16 cellular contexts compared by ENCODE assay signal in the genomic region with DNA sequence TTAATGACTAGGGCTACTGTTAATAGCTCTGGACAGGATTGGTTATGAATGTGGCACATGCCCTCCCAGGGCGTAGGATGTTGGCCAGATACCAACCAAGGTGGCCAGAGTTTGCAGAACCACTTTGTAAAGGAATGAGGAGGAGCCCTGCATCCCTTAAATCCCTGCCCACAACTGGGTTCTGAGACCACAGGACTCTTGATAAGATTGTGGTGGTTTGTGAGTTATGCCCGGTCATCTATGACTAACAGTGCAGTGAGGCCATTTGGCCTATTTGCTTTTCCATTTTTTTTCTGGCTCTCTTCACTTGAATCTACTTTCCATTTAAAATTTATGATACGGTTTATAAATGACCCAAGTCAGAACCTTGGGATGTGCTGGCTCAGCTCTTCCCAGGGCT.
A peak's percentile ranks its signal among the peaks of the same experiment; 100 is the strongest.
DNase-seq lines count a peak whose midpoint lies in the region; ATAC-seq and TF ChIP-seq lines count a peak whose summit lies in the region.
"Had no signal": no experiment of that assay in that cellular context is flagged by ENCODE, and none has a peak within 500 bp of the region (broad histone marks: within the 10 kb centered on the region; RNA-seq: fewer than 3 reads in every experiment).

No MANE protein-coding gene starts in this region.

- POLR2A ChIA-PET in IMR-90 (lab: Charles Lee; ENCODE audit: unreplicated experiment) = no interaction called here
- POLR2A ChIA-PET in activated CD8-positive, alpha-beta T cell treated with anti-CD3 and anti-CD28 coated beads for 36 hours (lab: Charles Lee) = no interaction called here

- peak overlapping the region; percentile 39 for H3K4ac ChIP-seq in IMR-90 (ENCODE audit: low read depth, low read length)

- H2BK120ac ChIP-seq in IMR-90 (ENCODE audit: low read depth, low read length) = peak overlapping the region; percentile 32; the same call in 1 of the 2 replicates

- no peaks in the 10 kb centered on the region for H3K9me3 Mint-ChIP-seq in activated CD8-positive, alpha-beta T cell treated with anti-CD3 and anti-CD28 coated beads for 36 hours
- H3K9me3 Mint-ChIP-seq: activated T-cell treated with anti-CD3 and anti-CD28 coated beads, Interleukin-2, amount 50 U/mL, for 4 hours; brain; naive thymus-derived CD4-positive, alpha-beta T cell had no signal

- 0 out of 2 replicates have a peak, but pooled peaks cover 3% of the 10 kb centered on the region for H4K20me1 ChIP-seq in IMR-90 (ENCODE audit: insufficient read depth, low read length)

- H4K8ac ChIP-seq in IMR-90 (ENCODE audit: low read depth in 2 of 2, low read length in 2 of 2) = peak overlapping the region in 1 of 2 experiments; percentile 31; a peak in 2 of 4 replicates

- H3K36me3 Mint-ChIP-seq in activated CD8-positive, alpha-beta T cell treated with anti-CD3 and anti-CD28 coated beads for 36 hours (ENCODE audit: low read depth) = no peaks in the 10 kb centered on the region
- H3K36me3 Mint-ChIP-seq: brain had no signal

- no peaks in the 10 kb centered on the region for H3K27me3 ChIP-seq in IMR-90 (ENCODE audit: control insufficient read depth, insufficient read depth, low read length)
- H3K27me3 ChIP-seq: upper lobe of left lung had no signal

- H4K91ac ChIP-seq in IMR-90 (ENCODE audit: insufficient read depth, low read depth, low read length) = peak overlapping the region; percentile 15; the same call in 1 of the 2 replicates

- in situ Hi-C loops in IMR-90 (cut with MboI; ENCODE audit: low sequenced_read_pairs) = no loop called here

- no peak overlapping the region for H3K9ac ChIP-seq in IMR-90 (ENCODE audit: low read depth, low read length)

- CTCF ChIA-PET in IMR-90 (lab: Yijun Ruan, JAX) = no interaction called here
- CTCF ChIA-PET in activated CD8-positive, alpha-beta T cell treated with anti-CD3 and anti-CD28 coated beads for 36 hours (lab: Charles Lee) = interaction anchor here (1.1 kb wide), 1 partner anchor 10 kb away, joined by 3 read pairs; no protein-coding TSS in a partner anchor

- H3K27ac Mint-ChIP-seq in activated CD8-positive, alpha-beta T cell treated with anti-CD3 and anti-CD28 coated beads for 36 hours = no peak overlapping the region
- H3K27ac Mint-ChIP-seq: B cell; brain; naive thymus-derived CD4-positive, alpha-beta T cell had no signal

- H3K4me1 Mint-ChIP-seq in activated CD8-positive, alpha-beta T cell treated with anti-CD3 and anti-CD28 coated beads for 36 hours (ENCODE audit: low read depth) = peaks cover 2% of the 10 kb centered on the region

- H3K9me3 ChIP-seq in IMR-90 (ENCODE audit: control insufficient read depth, insufficient read depth, low read length) = no peaks in the 10 kb centered on the region
- H3K9me3 ChIP-seq: upper lobe of left lung had no signal

- DNase-seq in AG08396 (ENCODE audit: low spot score) (peak; percentile 47), IMR-90 (peak; percentile 84), amniotic epithelial cell (ENCODE audit: low read depth) (peak; percentile 99), islet precursor cell (peak; percentile 43)
- DNase-seq in activated naive CD4-positive, alpha-beta T cell (lab: John Stamatoyannopoulos, UW) = no peak
- no peak for DNase-seq in activated CD8-positive, alpha-beta T cell treated with anti-CD3 and anti-CD28 coated beads for 36 hours
- DNase-seq: activated T-cell treated with anti-CD3 and anti-CD28 coated beads, Interleukin-2, amount 50 U/mL, for 4 hours; naive thymus-derived CD4-positive, alpha-beta T cell; upper lobe of left lung had no signal

- H2BK20ac ChIP-seq in IMR-90 (ENCODE audit: low read depth, low read length) = peak overlapping the region; percentile 16; the same call in 1 of the 2 replicates

- H3K27me3 Mint-ChIP-seq in activated CD8-positive, alpha-beta T cell treated with anti-CD3 and anti-CD28 coated beads for 36 hours = no peaks in the 10 kb centered on the region
- H3K27me3 Mint-ChIP-seq: B cell, brain had no signal

- H2AK9ac ChIP-seq in IMR-90 (replicated peaks; ENCODE audit: low read depth, low read length, poor library complexity) = peak overlapping the region; percentile 43

- peaks cover 5 to 21% of the 10 kb centered on the region in 2 experiments; a peak in 3 of 4 replicates for H3K79me1 ChIP-seq in IMR-90 (ENCODE audit: low read depth in 1 of 2, low read length in 2 of 2)

- H3K4me3 ChIP-seq in IMR-90 (ENCODE audit: insufficient read depth, low read depth, low read length) = no peak overlapping the region
- H3K4me3 ChIP-seq: skin epidermis, upper lobe of left lung had no signal

- no peak for TF ChIP-seq POLR2A in IMR-90 (IDR thresholded peaks at IDR 0.05; ENCODE audit: low read depth, low read length)

- H3K4me3 Mint-ChIP-seq in activated CD8-positive, alpha-beta T cell treated with anti-CD3 and anti-CD28 coated beads for 36 hours = no peak overlapping the region
- H3K4me3 Mint-ChIP-seq: activated T-cell treated with anti-CD3 and anti-CD28 coated beads, Interleukin-2, amount 50 U/mL, for 4 hours; B cell; brain; naive thymus-derived CD4-positive, alpha-beta T cell had no signal

- H3K14ac ChIP-seq in IMR-90 (replicated peaks; ENCODE audit: low read depth, low read length) = peak overlapping the region; percentile 24

- peak overlapping the region; percentile 24; the same call in 1 of the 2 replicates for H3K18ac ChIP-seq in IMR-90 (ENCODE audit: low read depth, low read length)

- WGBS in IMR-90 (ENCODE audit: extremely low coverage in 2 of 2, insufficient read length in 1 of 2), 2 experiments = no CpG with 5 or more reads among the region's 3 CpGs

- TF ChIP-seq RAD21 in IMR-90 (IDR thresholded peaks at IDR 0.05; ENCODE audit: low read length) = no peak

- BruUV-seq in IMR-90 (replicated peaks; lab: Mats Ljungman, UMichigan) = no TSS peak

- H4K5ac ChIP-seq in IMR-90 (ENCODE audit: low read depth, low read length) = no peak overlapping the region

- peaks cover 16% of the 10 kb centered on the region for H3K9me1 ChIP-seq in IMR-90 (ENCODE audit: insufficient read depth, low read length)

- H2AK5ac ChIP-seq in IMR-90 (ENCODE audit: low read depth, low read length) = peak overlapping the region; percentile 78; the same call in 1 of the 2 replicates

- H3K27ac ChIP-seq in IMR-90 (ENCODE audit: insufficient read depth, low read length) = no peak overlapping the region
- H3K27ac ChIP-seq: skin epidermis, upper lobe of left lung, VCaP had no signal

- H2BK5ac ChIP-seq in IMR-90 (ENCODE audit: low read depth, low read length, poor library complexity, severe bottlenecking) = no peak overlapping the region

- H2AFZ ChIP-seq in IMR-90 (replicated peaks; ENCODE audit: low read length, poor library complexity) = peak overlapping the region; percentile 45

- intact Hi-C loops in IMR-90 (cut with micrococcal nuclease) = no loop called here
- intact Hi-C loops in activated CD8-positive, alpha-beta T cell treated with anti-CD3 and anti-CD28 coated beads for 36 hours (cut with micrococcal nuclease) = no loop called here

- ATAC-seq in IMR-90 (ENCODE audit: low read depth) (peak; percentile 69), GM18870 (IDR thresholded peaks at IDR 0.05; ENCODE audit: unreplicated experiment) (no peak), HG03196 (IDR thresholded peaks at IDR 0.05; ENCODE audit: unreplicated experiment) (no peak)
- ATAC-seq in activated CD8-positive, alpha-beta T cell treated with anti-CD3 and anti-CD28 coated beads for 36 hours = no peak
- ATAC-seq: activated T-cell treated with anti-CD3 and anti-CD28 coated beads, Interleukin-2, amount 50 U/mL, for 4 hours; esophagus mucosa; naive thymus-derived CD4-positive, alpha-beta T cell had no signal

- H3K4me1 ChIP-seq in IMR-90 (ENCODE audit: control insufficient read depth, insufficient read depth, low read length) = peaks cover 27% of the 10 kb centered on the region

- H3K23ac ChIP-seq in IMR-90 (ENCODE audit: low read depth, low read length) = peak overlapping the region; percentile 11; the same call in 1 of the 2 replicates

- H3K56ac ChIP-seq in IMR-90 (ENCODE audit: extremely low read depth, insufficient read depth, low read length) = no peak overlapping the region

- dilution Hi-C loops in IMR-90 (cut with HindIII; ENCODE audit: low sequenced_read_pairs, unreplicated experiment) = loop anchor here (25.0 kb wide), 1 partner anchor 309 kb away; no protein-coding TSS in a partner anchor

- H3K4me2 ChIP-seq in IMR-90 (ENCODE audit: low read depth, low read length) = peak overlapping the region; percentile 36; the same call in 1 of the 2 replicates

- H3K36me3 ChIP-seq in IMR-90 (ENCODE audit: control insufficient read depth, insufficient read depth, low read length) = no peaks in the 10 kb centered on the region
- H3K36me3 ChIP-seq: upper lobe of left lung had no signal

- TF ChIP-seq CTCF in IMR-90 (conservative IDR thresholded peaks at IDR 0.05; ENCODE audit: low read depth, low read length) = no peak
- no peak for TF ChIP-seq CTCF in activated CD8-positive, alpha-beta T cell treated with anti-CD3 and anti-CD28 coated beads for 36 hours (IDR thresholded peaks at IDR 0.05)

- peak overlapping the region; percentile 40; the same call in 1 of the 3 replicates for H2BK15ac ChIP-seq in IMR-90 (ENCODE audit: low read depth, low read length)

TF ChIP-seq in IMR-90, 13 proteins besides CTCF, POLR2A, EP300 and RAD21:
- TF ChIP-seq, protein P1, sequence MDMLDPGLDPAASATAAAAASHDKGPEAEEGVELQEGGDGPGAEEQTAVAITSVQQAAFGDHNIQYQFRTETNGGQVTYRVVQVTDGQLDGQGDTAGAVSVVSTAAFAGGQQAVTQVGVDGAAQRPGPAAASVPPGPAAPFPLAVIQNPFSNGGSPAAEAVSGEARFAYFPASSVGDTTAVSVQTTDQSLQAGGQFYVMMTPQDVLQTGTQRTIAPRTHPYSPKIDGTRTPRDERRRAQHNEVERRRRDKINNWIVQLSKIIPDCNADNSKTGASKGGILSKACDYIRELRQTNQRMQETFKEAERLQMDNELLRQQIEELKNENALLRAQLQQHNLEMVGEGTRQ (IDR thresholded peaks at IDR 0.05; ENCODE audit: low read depth, low read length) = no peak
- TF ChIP-seq BHLHE40 (IDR thresholded peaks at IDR 0.05; ENCODE audit: low read depth, low read length) = peak; percentile 24; the same call in 1 of the 2 replicates
- peak; percentile 39; the same call in 1 of the 2 replicates for TF ChIP-seq MAFK (IDR thresholded peaks at IDR 0.05; ENCODE audit: low read depth, low read length)
- peak; percentile 39; the same call in 1 of the 2 replicates for TF ChIP-seq FOS (IDR thresholded peaks at IDR 0.05; ENCODE audit: low read depth, low read length)
- no peak for TF ChIP-seq MXI1 (IDR thresholded peaks at IDR 0.05; ENCODE audit: borderline replicate concordance, low read depth, low read length)
TF ChIP-seq in IMR-90: peak in this region for 3.

Comparison
In these comparisons a context has a peak if more than half of its experiments do, and no peak if none do; other contexts are left out.
1. DNase-seq: peak in AG08396 (single experiment), IMR-90 (single experiment), amniotic epithelial cell (single experiment) and islet precursor cell (single experiment); none in activated naive CD4-positive, alpha-beta T cell (0 of 4) and activated CD8-positive, alpha-beta T cell treated with anti-CD3 and anti-CD28 coated beads for 36 hours (single experiment).